In the genomic region with DNA sequence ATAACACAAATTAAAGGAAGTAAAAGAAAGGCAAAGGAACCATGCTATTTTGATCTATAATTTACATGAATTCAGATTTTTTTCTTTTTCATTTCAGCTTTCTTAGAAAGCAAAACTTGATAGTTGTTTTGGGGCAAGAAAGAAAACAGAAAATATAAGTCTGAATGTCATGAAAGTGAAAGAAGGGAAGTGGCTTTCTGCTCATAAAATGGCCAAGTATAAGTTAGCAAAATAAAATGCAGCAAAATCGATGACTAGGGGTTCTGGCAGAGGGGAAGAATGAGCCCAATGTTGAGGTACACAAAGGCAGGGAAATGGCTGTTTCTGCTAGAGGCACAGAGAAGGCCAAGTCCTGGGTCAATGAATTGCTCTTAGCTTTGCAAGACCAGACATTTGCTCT, we compare ENCODE assay signal across 12 cellular contexts. TPM values are rescaled to one million over a fixed set of nuclear protein-coding genes. Genes with fewer than 3 reads are reported as not detected.
DNase-seq lines count a peak whose midpoint lies in the region; ATAC-seq and TF ChIP-seq lines count a peak whose summit lies in the region.
"Had no signal": no experiment of that assay in that cellular context is flagged by ENCODE, and none has a peak within 500 bp of the region (broad histone marks: within the 10 kb centered on the region; RNA-seq: fewer than 3 reads in every experiment).

No MANE protein-coding gene starts in this region.

- H3K27me3 Mint-ChIP-seq in CD8-positive, alpha-beta memory T cell, result peaks cover 0 to 1% of the 10 kb centered on the region in 2 donors
- H3K27me3 Mint-ChIP-seq in T-cell (no peaks in the 10 kb centered on the region), progenitor cell of endocrine pancreas (no peaks in the 10 kb centered on the region)
- H3K27me3 Mint-ChIP-seq: stimulated activated naive B cell treated with anti-CD40 and anti-IgM and Interleukin-4, amounts not matched to agents 10 μg/mL and 1 μg/mL and 100 μg/mL, for 72 hours had no signal

- ATAC-seq in GM18909 (IDR thresholded peaks at IDR 0.05; ENCODE audit: poor library complexity, unreplicated experiment) (peak; percentile 62), HG02885 (IDR thresholded peaks at IDR 0.05; ENCODE audit: poor library complexity, unreplicated experiment) (peak; percentile 64), T-cell (replicated peaks in 1 of 4) (no peak), left lobe of liver (no peak)
- ATAC-seq: activated naive CD4-positive, alpha-beta T cell treated with anti-CD3 and anti-CD28 coated beads, Interleukin-2, amount 50 U/mL, for 72 hours had no signal

- no peak for TF ChIP-seq CTCF in progenitor cell of endocrine pancreas (IDR thresholded peaks at IDR 0.05; ENCODE audit: unreplicated experiment)

- H3K4me1 ChIP-seq in CD8-positive, alpha-beta memory T cell (ENCODE audit: insufficient read depth, low read length), result peaks cover 12% of the 10 kb centered on the region

- no peak for DNase-seq in CD8-positive, alpha-beta memory T cell
- no peak for DNase-seq in T-cell
- no peak for DNase-seq in activated effector memory CD4-positive, alpha-beta T cell treated with Interleukin-2 at 50 U/mL for 16 hours
- DNase-seq in left lobe of liver (ENCODE audit: low spot score), result no peak
- no peak for DNase-seq in HCEC 1CT
- no peak for DNase-seq in progenitor cell of endocrine pancreas (ENCODE audit: low spot score, unreplicated experiment)
- DNase-seq: GOT3; stimulated activated naive B cell treated with anti-CD40 and anti-IgM and Interleukin-4, amounts not matched to agents 10 μg/mL and 1 μg/mL and 100 μg/mL, for 72 hours had no signal

- no peak overlapping the region for H3K4me3 ChIP-seq in CD8-positive, alpha-beta memory T cell (ENCODE audit: low read length)

- peaks cover 3 to 22% (median 4%) of the 10 kb centered on the region in 3 donors for H3K36me3 Mint-ChIP-seq in CD8-positive, alpha-beta memory T cell
- H3K36me3 Mint-ChIP-seq in T-cell (peaks cover 13% of the 10 kb centered on the region), progenitor cell of endocrine pancreas (ENCODE audit: insufficient read depth) (no peaks in the 10 kb centered on the region)

- H3K27me3 ChIP-seq in CD8-positive, alpha-beta memory T cell (ENCODE audit: insufficient read depth, low read length, poor library complexity, severe bottlenecking), result no peaks in the 10 kb centered on the region

- H3K27ac ChIP-seq in CD8-positive, alpha-beta memory T cell (ENCODE audit: low read depth, low read length), result no peak overlapping the region

- H3K9me3 Mint-ChIP-seq in CD8-positive, alpha-beta memory T cell, result peaks cover 9 to 25% (median 15%) of the 10 kb centered on the region in 5 donors
- H3K9me3 Mint-ChIP-seq in T-cell (peaks cover 9 to 22% (median 13%) of the 10 kb centered on the region in 3 donors), progenitor cell of endocrine pancreas (ENCODE audit: low read depth) (peaks cover 11% of the 10 kb centered on the region)

- peak overlapping the region in 7 of 8 donors; percentile 8 to 81 (median 19) for H3K27ac Mint-ChIP-seq in CD8-positive, alpha-beta memory T cell
- H3K27ac Mint-ChIP-seq in T-cell (peak overlapping the region; percentile 56 to 58), progenitor cell of endocrine pancreas (no peak overlapping the region)
- H3K27ac Mint-ChIP-seq: activated naive CD4-positive, alpha-beta T cell treated with anti-CD3 and anti-CD28 coated beads, Interleukin-2, amount 50 U/mL, for 72 hours; stimulated activated naive B cell treated with anti-CD40 and anti-IgM and Interleukin-4, amounts not matched to agents 10 μg/mL and 1 μg/mL and 100 μg/mL, for 72 hours had no signal

- POLR2A ChIA-PET in CD8-positive, alpha-beta memory T cell (lab: Charles Lee), result no interaction called here
- POLR2A ChIA-PET in T-cell (lab: Charles Lee), result no interaction called here

- H3K4me1 Mint-ChIP-seq in CD8-positive, alpha-beta memory T cell, result peaks cover 24 to 34% (median 26%) of the 10 kb centered on the region in 3 donors
- peaks cover 20 to 33% (median 22%) of the 10 kb centered on the region in 3 donors for H3K4me1 Mint-ChIP-seq in T-cell
- H3K4me1 Mint-ChIP-seq in progenitor cell of endocrine pancreas (ENCODE audit: low read depth), result no peaks in the 10 kb centered on the region

- no peaks in the 10 kb centered on the region for H3K36me3 ChIP-seq in CD8-positive, alpha-beta memory T cell (ENCODE audit: insufficient read depth, low read length)

- CTCF ChIA-PET in CD8-positive, alpha-beta memory T cell (lab: Charles Lee), result interaction anchor here (1.5 kb wide), 1 partner anchor 9 kb away, joined by 6 read pairs; no protein-coding TSS in a partner anchor
- CTCF ChIA-PET in T-cell (lab: Charles Lee), result no interaction called here

- H3K4me3 Mint-ChIP-seq in CD8-positive, alpha-beta memory T cell, result peak overlapping the region in 5 of 7 donors; percentile 1 to 69 (median 16)
- H3K4me3 Mint-ChIP-seq in T-cell (no peak overlapping the region), progenitor cell of endocrine pancreas (ENCODE audit: low read depth) (no peak overlapping the region)
- H3K4me3 Mint-ChIP-seq: stimulated activated naive B cell treated with anti-CD40 and anti-IgM and Interleukin-4, amounts not matched to agents 10 μg/mL and 1 μg/mL and 100 μg/mL, for 72 hours had no signal

- no peaks in the 10 kb centered on the region for H3K9me3 ChIP-seq in CD8-positive, alpha-beta memory T cell (ENCODE audit: low read length)

RNA-seq across cellular contexts. Expression of gene IFNW1, which starts 3.0 kb away (rescaled TPM):
- not detected for total RNA-seq in CD8-positive, alpha-beta memory T cell
- polyA plus RNA-seq in CD8-positive, alpha-beta memory T cell, result 0.14 TPM
- total RNA-seq in T-cell (not detected), left lobe of liver (not detected), progenitor cell of endocrine pancreas (not detected in 2 replicates)
- total RNA-seq: activated naive CD4-positive, alpha-beta T cell treated with anti-CD3 and anti-CD28 coated beads, Interleukin-2, amount 50 U/mL, for 72 hours; omental fat pad had no signal

RNA-seq across cellular contexts. Expression of gene IFNA21, which starts 21.8 kb away (rescaled TPM):
- not detected for total RNA-seq in CD8-positive, alpha-beta memory T cell
- not detected for polyA plus RNA-seq in CD8-positive, alpha-beta memory T cell
- total RNA-seq in T-cell, result not detected
- total RNA-seq in left lobe of liver, result not detected
- not detected in 2 replicates for total RNA-seq in progenitor cell of endocrine pancreas
- total RNA-seq: activated naive CD4-positive, alpha-beta T cell treated with anti-CD3 and anti-CD28 coated beads, Interleukin-2, amount 50 U/mL, for 72 hours; omental fat pad had no signal

RNA-seq across cellular contexts. Expression of gene IFNA4, which starts 42.8 kb away (rescaled TPM):
- not detected for total RNA-seq in CD8-positive, alpha-beta memory T cell
- not detected for polyA plus RNA-seq in CD8-positive, alpha-beta memory T cell
- not detected for total RNA-seq in T-cell
- total RNA-seq in left lobe of liver, result not detected
- total RNA-seq in progenitor cell of endocrine pancreas, result not detected in 2 replicates
- total RNA-seq: activated naive CD4-positive, alpha-beta T cell treated with anti-CD3 and anti-CD28 coated beads, Interleukin-2, amount 50 U/mL, for 72 hours; omental fat pad had no signal

RNA-seq across cellular contexts. Expression of gene IFNA7, which starts 57.4 kb away (rescaled TPM):
- not detected for total RNA-seq in CD8-positive, alpha-beta memory T cell
- not detected for polyA plus RNA-seq in CD8-positive, alpha-beta memory T cell
- total RNA-seq in T-cell (not detected), left lobe of liver (not detected), progenitor cell of endocrine pancreas (not detected in 2 replicates)
- total RNA-seq: activated naive CD4-positive, alpha-beta T cell treated with anti-CD3 and anti-CD28 coated beads, Interleukin-2, amount 50 U/mL, for 72 hours; omental fat pad had no signal

Comparison
In these comparisons a context has a peak if more than half of its experiments do, and no peak if none do; other contexts are left out.
1. H3K4me3 Mint-ChIP-seq: peak in CD8-positive, alpha-beta memory T cell (5 of 7); none in T-cell (0 of 3) and progenitor cell of endocrine pancreas (single experiment).
2. ATAC-seq: peak in GM18909 (single experiment) and HG02885 (single experiment); none in T-cell (0 of 4) and left lobe of liver (single experiment).